ENCODE assay signal across 8 cellular contexts in the genomic region with DNA sequence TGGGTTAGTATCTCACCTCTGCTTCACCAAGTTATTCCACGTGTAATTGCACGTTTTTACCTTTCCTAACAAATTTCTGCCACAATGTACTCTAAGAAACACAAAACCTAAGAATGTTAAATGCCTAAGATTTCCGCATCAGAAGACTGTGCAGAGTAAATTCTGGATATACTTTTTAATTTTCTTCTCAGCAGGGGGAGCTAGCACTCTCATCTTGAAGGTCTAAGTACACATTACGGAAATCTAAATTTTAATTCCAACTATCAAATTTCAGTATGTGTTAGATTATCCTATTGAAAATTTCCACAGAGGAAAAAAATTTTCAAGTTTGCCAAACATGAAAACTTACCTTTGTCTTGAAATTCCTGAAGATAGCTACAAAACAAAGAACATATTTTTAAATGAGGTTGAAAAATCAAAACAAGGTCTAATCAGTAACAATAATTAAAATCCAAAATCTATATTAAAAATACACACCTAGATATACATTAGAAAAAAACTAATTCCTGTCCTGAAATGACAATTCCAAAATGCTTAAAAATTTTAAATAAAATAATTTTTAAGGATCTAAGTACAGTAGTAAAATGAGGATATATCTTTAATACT. TPM values are rescaled to one million over a fixed set of nuclear protein-coding genes. Genes with fewer than 3 reads are reported as not detected.
DNase-seq lines count a peak whose midpoint lies in the region; ATAC-seq and TF ChIP-seq lines count a peak whose summit lies in the region.

No MANE protein-coding gene starts in this region.

- H3K27me3 Mint-ChIP-seq in mesothelial cell of epicardium (ENCODE audit: low read depth): no peaks in the 10 kb centered on the region

- peaks cover 4% of the 10 kb centered on the region for H3K36me3 Mint-ChIP-seq in mesothelial cell of epicardium

- intact Hi-C loops in head of caudate nucleus (cut with DNase I): loop anchor here (10.0 kb wide), 1 partner anchor 271 kb away; no protein-coding TSS in a partner anchor

- no peak for ATAC-seq in HG03378 (IDR thresholded peaks at IDR 0.05; ENCODE audit: unreplicated experiment)

- no peak overlapping the region for H3K4me3 Mint-ChIP-seq in mesothelial cell of epicardium

- peaks cover 67% of the 10 kb centered on the region for H3K4me1 Mint-ChIP-seq in mesothelial cell of epicardium

- TF ChIP-seq CTCF in mesothelial cell of epicardium (IDR thresholded peaks at IDR 0.05; ENCODE audit: unreplicated experiment): peak; percentile 49

- H3K27ac Mint-ChIP-seq in mesothelial cell of epicardium: peak overlapping the region; percentile 80

- DNase-seq in NOMO-1 treated with DMSO at 0.1 percent for 48 hours (lab: John Stamatoyannopoulos, UW; ENCODE audit: unreplicated experiment) (peak; percentile 69), NOMO-1 treated with dmso at 0.1 percent for 144 hours (lab: John Stamatoyannopoulos, UW; ENCODE audit: unreplicated experiment) (no peak), NCI-H446 treated with DMSO at 0.1 percent for 48 hours (lab: John Stamatoyannopoulos, UW) (peak; percentile 45), cerebellar cortex (ENCODE audit: low spot score) (peak; percentile 42), mesothelial cell of epicardium (ENCODE audit: low spot score in 2 of 2, unreplicated experiment in 2 of 2) (no peak), head of caudate nucleus (no peak), NCI-H345 treated with DMSO at 0.1 percent for 48 hours (lab: John Stamatoyannopoulos, UW; ENCODE audit: unreplicated experiment) (no peak)

- H3K9me3 Mint-ChIP-seq in mesothelial cell of epicardium: no peaks in the 10 kb centered on the region

RNA-seq across cellular contexts. Expression of a gene that starts 10.5 kb away (rescaled TPM):
- 48.1 to 58.4 TPM (median 50.8 TPM) in 3 replicates for total RNA-seq in mesothelial cell of epicardium

Comparison
In these comparisons a context has a peak if more than half of its experiments do, and no peak if none do; other contexts are left out.
1. DNase-seq: peak in NOMO-1 treated with DMSO at 0.1 percent for 48 hours (single experiment), NCI-H446 treated with DMSO at 0.1 percent for 48 hours (single experiment) and cerebellar cortex (single experiment); none in NOMO-1 treated with dmso at 0.1 percent for 144 hours (single experiment), mesothelial cell of epicardium (0 of 2), head of caudate nucleus (0 of 42) and NCI-H345 treated with DMSO at 0.1 percent for 48 hours (single experiment).